Comparison of ENCODE assay signal across 8 cellular contexts in the genomic region with DNA sequence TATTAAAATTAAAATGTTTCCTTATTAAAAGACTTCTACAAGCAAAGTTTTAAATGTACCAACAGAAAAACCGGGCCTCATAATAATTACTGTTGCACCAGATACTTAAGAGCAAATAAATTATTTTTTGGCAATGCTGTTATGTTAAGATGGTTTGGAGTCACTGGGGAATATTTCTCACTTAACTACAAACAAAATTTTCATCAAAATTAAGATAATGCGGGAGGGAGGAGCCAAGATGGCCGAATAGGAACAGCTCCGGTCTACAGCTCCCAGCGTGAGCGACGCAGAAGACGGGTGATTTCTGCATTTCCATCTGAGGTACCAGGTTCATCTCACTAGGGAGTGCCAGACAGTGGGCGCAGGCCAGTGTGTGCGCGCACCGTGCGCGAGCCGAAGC. TPM values are rescaled to one million over a fixed set of nuclear protein-coding genes. Genes with fewer than 3 reads are reported as not detected.
A peak's percentile ranks its signal among the peaks of the same experiment; 100 is the strongest.
DNase-seq lines count a peak whose midpoint lies in the region; FAIRE-seq and TF ChIP-seq lines count a peak whose summit lies in the region.
"Not testable (repeated sequence)": the region's sequence is repeated elsewhere in the genome, so short reads cannot be mapped to it uniquely, and the experiment has no call there.

No MANE protein-coding gene starts in this region.

- H3K27me3 ChIP-seq in HUES6 (ENCODE audit: control insufficient read depth, insufficient read depth, low read length); astrocyte (ENCODE audit: insufficient read depth, low read length); endothelial cell of umbilical vein (ENCODE audit: control insufficient read depth in 2 of 2, insufficient read depth in 2 of 2, low read length in 2 of 2); iPS-15b (ENCODE audit: control insufficient read depth, insufficient read depth, low read length): not testable (repeated sequence)

- not testable (repeated sequence) for H3K4me1 Mint-ChIP-seq in astrocyte (ENCODE audit: low read depth, unreplicated experiment); nephron; type B pancreatic cell (ENCODE audit: unreplicated experiment)

- H4K20me1 ChIP-seq in astrocyte (ENCODE audit: insufficient read depth, low read length); endothelial cell of umbilical vein (replicated peaks; ENCODE audit: control insufficient read depth, extremely low read depth, insufficient read depth, low read length): not testable (repeated sequence)

- H3K4me1 ChIP-seq in ES-I3 (ENCODE audit: insufficient read depth, low read length); HUES6 (ENCODE audit: control insufficient read depth, insufficient read depth, low read length); astrocyte (ENCODE audit: insufficient read depth, low read length); iPS-15b (ENCODE audit: control insufficient read depth, insufficient read depth, low read length): not testable (repeated sequence)
- peaks cover 20% of the 10 kb centered on the region for H3K4me1 ChIP-seq in endothelial cell of umbilical vein (ENCODE audit: control insufficient read depth, extremely low read depth, insufficient read depth, low read length)

- not testable (repeated sequence) for H3K36me3 Mint-ChIP-seq in astrocyte (ENCODE audit: low read depth, unreplicated experiment)
- H3K36me3 Mint-ChIP-seq in nephron (ENCODE audit: low read depth) (peaks cover 31% of the 10 kb centered on the region), type B pancreatic cell (peaks cover 17% of the 10 kb centered on the region)

- TF ChIP-seq CTCF in RWPE1 (conservative IDR thresholded peaks at IDR 0.05; ENCODE audit: low read depth); astrocyte (IDR thresholded peaks at IDR 0.05; ENCODE audit: insufficient read depth, low read depth, low read length); endothelial cell of umbilical vein (IDR thresholded peaks at IDR 0.05; ENCODE audit: extremely low read depth in 1 of 2, insufficient read depth in 1 of 2, low read depth in 1 of 2, low read length in 2 of 2); nephron (IDR thresholded peaks at IDR 0.05; ENCODE audit: unreplicated experiment in 3 of 3); type B pancreatic cell (conservative IDR thresholded peaks at IDR 0.05): not testable (repeated sequence)

- dilution Hi-C loops in endothelial cell of umbilical vein (cut with MboI; ENCODE audit: extremely low pct_ligation_motif_present, low sequenced_read_pairs) = not testable (repeated sequence)

- not testable (repeated sequence) for FAIRE-seq in astrocyte (lab: Jason Lieb, UNC); endothelial cell of umbilical vein (lab: Jason Lieb, UNC)

- not testable (repeated sequence) for DNase-seq in RWPE1 (ENCODE audit: low spot score); astrocyte (ENCODE audit: low read depth); endothelial cell of umbilical vein (ENCODE audit: low read depth, low spot score); type B pancreatic cell (ENCODE audit: extremely low spot score, unreplicated experiment)

- H3K9ac ChIP-seq in ES-I3 (ENCODE audit: low read depth, low read length) (peak overlapping the region; percentile 48), HUES6 (ENCODE audit: low read length) (peak overlapping the region; percentile 31)
- H3K9ac ChIP-seq in astrocyte (ENCODE audit: low read length); endothelial cell of umbilical vein (replicated peaks; ENCODE audit: extremely low read depth, insufficient read depth, low read length); iPS-15b (ENCODE audit: low read depth, low read length): not testable (repeated sequence)

- CTCF ChIA-PET in RWPE1 (lab: Yijun Ruan, JAX) = interaction anchor here (0.7 kb wide), 1 partner anchor 88 kb away, joined by 4 read pairs; no protein-coding TSS in a partner anchor
- CTCF ChIA-PET in endothelial cell of umbilical vein (lab: Charles Lee) = not testable (repeated sequence)

- POLR2A ChIA-PET in RWPE1 (lab: Yijun Ruan, JAX; ENCODE audit: low non-redundant PET); endothelial cell of umbilical vein (lab: Charles Lee): not testable (repeated sequence)

- not testable (repeated sequence) for H3K9me3 Mint-ChIP-seq in astrocyte (ENCODE audit: unreplicated experiment); nephron; type B pancreatic cell

- not testable (repeated sequence) for H3K9me1 ChIP-seq in endothelial cell of umbilical vein (replicated peaks; ENCODE audit: control insufficient read depth, extremely low read depth, insufficient read depth, low read length)

- H2AFZ ChIP-seq in astrocyte (ENCODE audit: low read depth, low read length); endothelial cell of umbilical vein (ENCODE audit: low read depth, low read length): not testable (repeated sequence)

- not testable (repeated sequence) for H3K4me2 ChIP-seq in astrocyte (ENCODE audit: low read length)
- H3K4me2 ChIP-seq in endothelial cell of umbilical vein (ENCODE audit: insufficient read depth, low read length) = peak overlapping the region; percentile 36

- not testable (repeated sequence) for H3K27ac ChIP-seq in HUES6 (ENCODE audit: low read depth, low read length); astrocyte (ENCODE audit: low read depth, low read length); endothelial cell of umbilical vein (ENCODE audit: insufficient read depth, low read depth, low read length)
- peak overlapping the region; percentile 81 for H3K27ac ChIP-seq in RWPE1

- not testable (repeated sequence) for BruUV-seq in endothelial cell of umbilical vein (replicated peaks; lab: Mats Ljungman, UMichigan)

- not testable (repeated sequence) for H3K27me3 Mint-ChIP-seq in astrocyte (ENCODE audit: low read depth, unreplicated experiment); nephron (ENCODE audit: low read depth); type B pancreatic cell

- H3K79me2 ChIP-seq in astrocyte (ENCODE audit: insufficient read depth, low read length); endothelial cell of umbilical vein (ENCODE audit: control insufficient read depth, insufficient read depth, low read length): not testable (repeated sequence)

- not testable (repeated sequence) for H3K9me3 ChIP-seq in ES-I3 (ENCODE audit: control insufficient read depth, insufficient read depth, low read length); HUES6 (ENCODE audit: control insufficient read depth, insufficient read depth, low read depth, low read length); astrocyte (ENCODE audit: insufficient read depth, low read depth, low read length); endothelial cell of umbilical vein (replicated peaks; ENCODE audit: control insufficient read depth, insufficient read depth, low read length); iPS-15b (ENCODE audit: control insufficient read depth, insufficient read depth, low read length)

- TF ChIP-seq POLR2A in endothelial cell of umbilical vein (IDR thresholded peaks at IDR 0.05; ENCODE audit: low read depth, low read length) = not testable (repeated sequence)

- H3K4me3 Mint-ChIP-seq in astrocyte (ENCODE audit: unreplicated experiment) (peak overlapping the region; percentile 78), nephron (peak overlapping the region; percentile 83 to 85 (median 83)), type B pancreatic cell (peak overlapping the region; percentile 72)

- intact Hi-C loops in endothelial cell of umbilical vein (cut with micrococcal nuclease) = not testable (repeated sequence)

- H3K27ac Mint-ChIP-seq in astrocyte (ENCODE audit: unreplicated experiment) = peak overlapping the region; percentile 15
- peak overlapping the region in 2 of 3 experiments; percentile 77 to 81 for H3K27ac Mint-ChIP-seq in nephron
- H3K27ac Mint-ChIP-seq in type B pancreatic cell = peak overlapping the region; percentile 65

- not testable (repeated sequence) for H3K36me3 ChIP-seq in ES-I3 (ENCODE audit: insufficient read depth, low read length); astrocyte (ENCODE audit: insufficient read depth, low read length); endothelial cell of umbilical vein (ENCODE audit: control insufficient read depth in 2 of 2, extremely low read depth in 1 of 2, insufficient read depth in 2 of 2, low read length in 2 of 2); iPS-15b (ENCODE audit: control insufficient read depth, insufficient read depth, low read length)
- peaks cover 14% of the 10 kb centered on the region for H3K36me3 ChIP-seq in HUES6 (ENCODE audit: control insufficient read depth, insufficient read depth, low read length)

- peak overlapping the region; percentile 48 for H3K4me3 ChIP-seq in HUES6 (ENCODE audit: low read depth, low read length)
- not testable (repeated sequence) for H3K4me3 ChIP-seq in astrocyte (ENCODE audit: insufficient read depth, low read depth, low read length); endothelial cell of umbilical vein (replicated peaks in 1 of 3; ENCODE audit: insufficient read depth in 1 of 3, low read depth in 1 of 3, low read length in 3 of 3)
- peak overlapping the region; percentile 26 for H3K4me3 ChIP-seq in iPS-15b (ENCODE audit: low read depth, low read length)

RNA-seq across cellular contexts. Expression of a gene that starts 21.1 kb away (rescaled TPM):
- total RNA-seq in astrocyte = 19.9 and 22.8 TPM in 2 replicates
- total RNA-seq in endothelial cell of umbilical vein = 9.8 and 13.0 TPM in 2 replicates
- 2.8 and 3.9 TPM in 2 replicates for polyA plus RNA-seq in endothelial cell of umbilical vein
- 1.8 and 1.9 TPM in 2 replicates for polyA plus RNA-seq in endothelial cell of umbilical vein (2011; cell fraction: cytosol; rRNA removed)
- 14.5 and 18.9 TPM in 2 replicates for polyA plus RNA-seq in endothelial cell of umbilical vein (2011; cell fraction: nucleus; rRNA removed)
- polyA plus RNA-seq in endothelial cell of umbilical vein (2012) = 8.2 and 12.0 TPM in 2 replicates
- polyA minus RNA-seq in endothelial cell of umbilical vein = 11.5 and 11.6 TPM in 2 replicates
- polyA minus RNA-seq in endothelial cell of umbilical vein (2011; cell fraction: cytosol; rRNA and poly(A)+ RNA removed) = 1.2 TPM
- polyA minus RNA-seq in endothelial cell of umbilical vein (2011; cell fraction: nucleus; rRNA and poly(A)+ RNA removed) = 39.2 and 56.1 TPM in 2 replicates
- 16.2 and 45.1 TPM in 2 replicates for total RNA-seq in type B pancreatic cell (ENCODE audit: low replicate concordance)

Comparison
In these comparisons a context has a peak if more than half of its experiments do, and no peak if none do; other contexts are left out.
1. H3K27ac Mint-ChIP-seq: peak in every context shown above with its lines; median percentile 79 in nephron; 65 in type B pancreatic cell; 15 in astrocyte.